ENCODE assay signal across 18 cellular contexts in the genomic region with DNA sequence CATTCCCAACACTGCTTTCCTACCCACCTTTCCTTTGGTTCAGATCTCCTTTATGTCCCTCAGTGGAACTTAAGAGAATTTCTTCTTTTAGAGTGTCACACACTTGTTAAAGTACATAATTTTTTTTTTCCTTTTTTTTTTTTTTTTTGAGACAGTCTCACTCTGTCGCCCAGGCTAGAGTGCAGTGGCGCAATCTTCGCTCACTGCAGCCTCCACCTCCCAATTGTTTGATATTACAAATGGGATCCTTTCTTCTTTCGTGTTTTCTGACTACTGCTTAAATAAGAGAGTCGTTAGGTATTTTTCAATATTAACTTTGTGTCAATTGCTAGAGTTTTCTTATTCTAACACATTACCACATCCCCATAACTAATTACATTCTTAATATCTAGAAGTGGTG.
"Had no signal": no experiment of that assay in that cellular context is flagged by ENCODE, and none has a peak within 500 bp of the region (broad histone marks: within the 10 kb centered on the region; RNA-seq: fewer than 3 reads in every experiment).

No MANE protein-coding gene starts in this region.

- DNase-seq: activated B cell treated with CpG ODN at 0.5 μM for 24 hours; activated CD4-positive, alpha-beta T cell treated with anti-CD3 and anti-CD28 coated beads for 4 hours; activated naive CD4-positive, alpha-beta T cell treated with anti-CD3 and anti-CD28 coated beads for 36 hours; activated T-cell treated with anti-CD3 and anti-CD28 coated beads for 4 hours; anterior cingulate cortex; erythroblast; hypothalamus; midbrain; SW 1271; testis; upper lobe of right lung had no signal

- H3K4me1 Mint-ChIP-seq: brain, neural progenitor cell had no signal

- H3K36me3 ChIP-seq: prostate gland had no signal

- H3K27ac Mint-ChIP-seq: activated B cell treated with CpG ODN at 0.5 μM for 24 hours; activated naive CD4-positive, alpha-beta T cell treated with anti-CD3 and anti-CD28 coated beads for 36 hours; neural progenitor cell; T-helper 2 cell treated with Interferon-gamma antibody and Interleukin-4, amounts not matched to agents 5 μg/mL and 100 μg/mL, for 36 hours had no signal

- H3K4me3 Mint-ChIP-seq: activated B cell treated with CpG ODN at 0.5 μM for 24 hours; activated naive CD4-positive, alpha-beta T cell treated with anti-CD3 and anti-CD28 coated beads for 36 hours; brain; neural progenitor cell; T-helper 2 cell treated with Interferon-gamma antibody and Interleukin-4, amounts not matched to agents 5 μg/mL and 100 μg/mL, for 36 hours had no signal

- H3K9me3 ChIP-seq: prostate gland, right atrium auricular region, testis, upper lobe of right lung had no signal

- H3K27me3 Mint-ChIP-seq: activated B cell treated with CpG ODN at 0.5 μM for 24 hours, brain had no signal

- H3K9me3 Mint-ChIP-seq: activated B cell treated with CpG ODN at 0.5 μM for 24 hours; activated naive CD4-positive, alpha-beta T cell treated with anti-CD3 and anti-CD28 coated beads for 36 hours; activated T-helper 2 cell treated with anti-CD3 and anti-CD28 coated beads, Interferon-gamma antibody, Interleukin-2, Interleukin-4, amounts not matched to agents 10 μg/mL and 5 μg/mL and 100 μg/mL, durations not matched to agents 14 hours and 24 hours and 36 hours; T-helper 2 cell treated with Interferon-gamma antibody and Interleukin-4, amounts not matched to agents 5 μg/mL and 100 μg/mL, for 36 hours had no signal

- H3K4me2 ChIP-seq: neural progenitor cell had no signal

- ATAC-seq: upper lobe of right lung had no signal

- H3K27me3 ChIP-seq: neural progenitor cell, right atrium auricular region, testis, upper lobe of right lung had no signal

- H2AFZ ChIP-seq: neural progenitor cell had no signal

- H3K4me1 ChIP-seq: prostate gland, right atrium auricular region, upper lobe of right lung had no signal

- H3K4me3 ChIP-seq: coronary artery, neural progenitor cell, prostate gland, right atrium auricular region, testis, upper lobe of right lung had no signal

- H3K27ac ChIP-seq: coronary artery, neural progenitor cell, prostate gland, right atrium auricular region, testis, upper lobe of right lung had no signal
